Comparison of ENCODE assay signal across 23 cellular contexts in the genomic region with DNA sequence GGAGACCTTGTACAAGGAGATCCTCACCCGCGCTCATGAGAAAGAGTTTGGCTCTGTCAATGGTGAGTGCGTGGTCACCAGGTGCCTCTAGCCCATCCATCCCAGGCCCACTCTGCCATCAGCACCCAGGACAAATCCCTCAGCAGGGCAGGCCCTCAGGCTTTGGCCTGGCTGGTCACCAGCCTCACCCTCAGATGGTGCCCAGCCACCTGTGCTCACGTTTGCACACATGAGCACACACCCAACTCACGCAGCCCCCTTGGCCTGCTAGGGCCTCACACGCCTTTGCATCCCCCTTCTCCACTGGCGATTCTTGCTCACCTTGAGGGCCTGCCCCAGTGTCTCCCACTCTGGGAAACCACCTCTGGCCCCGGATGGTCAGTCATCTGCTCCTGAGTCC. TPM values are rescaled to one million over a fixed set of nuclear protein-coding genes. Genes with fewer than 3 reads are reported as not detected.
"Had no signal": no experiment of that assay in that cellular context is flagged by ENCODE, and none has a peak within 500 bp of the region (broad histone marks: within the 10 kb centered on the region; RNA-seq: fewer than 3 reads in every experiment).

No MANE protein-coding gene starts in this region.

- H3K27ac Mint-ChIP-seq: activated T-helper 2 cell treated with anti-CD3 and anti-CD28 coated beads, Interferon-gamma antibody, Interleukin-2, Interleukin-4, amounts not matched to agents 10 μg/mL and 5 μg/mL and 100 μg/mL, durations not matched to agents 14 hours and 24 hours and 36 hours; natural killer cell treated with Interleukin-12 subunit alpha and Interleukin-12 subunit beta and Interleukin-15 and Interleukin-18, amount 100 ng/mL, for 72 hours; stimulated activated memory B cell treated with anti-CD40 and anti-IgM and Interleukin-4, amounts not matched to agents 10 μg/mL and 1 μg/mL and 100 μg/mL, for 72 hours had no signal

- H3K36me3 ChIP-seq: cardiac muscle cell, transverse colon, uterus had no signal

- FAIRE-seq: endometrium, TTC549 had no signal

- H3K9ac ChIP-seq: parathyroid adenoma had no signal

- H3K79me2 ChIP-seq: parathyroid adenoma had no signal

- H3K9me3 Mint-ChIP-seq: activated T-helper 2 cell treated with anti-CD3 and anti-CD28 coated beads, Interferon-gamma antibody, Interleukin-2, Interleukin-4, amounts not matched to agents 10 μg/mL and 5 μg/mL and 100 μg/mL, durations not matched to agents 14 hours and 24 hours and 36 hours; natural killer cell treated with Interleukin-12 subunit alpha and Interleukin-12 subunit beta and Interleukin-15 and Interleukin-18, amount 100 ng/mL, for 72 hours; stimulated activated memory B cell treated with anti-CD40 and anti-IgM and Interleukin-4, amounts not matched to agents 10 μg/mL and 1 μg/mL and 100 μg/mL, for 72 hours had no signal

- DNase-seq: activated T-cell treated with anti-CD3 and anti-CD28 coated beads, Interleukin-2, amount 50 U/mL, for 1 hour; body of pancreas; cortex of kidney; foreskin fibroblast; heart right ventricle; islet precursor cell; left cardiac atrium; nucleus accumbens; right cardiac atrium; uterus had no signal

- H3K27me3 Mint-ChIP-seq: natural killer cell treated with Interleukin-12 subunit alpha and Interleukin-12 subunit beta and Interleukin-15 and Interleukin-18, amount 100 ng/mL, for 72 hours; stimulated activated memory B cell treated with anti-CD40 and anti-IgM and Interleukin-4, amounts not matched to agents 10 μg/mL and 1 μg/mL and 100 μg/mL, for 72 hours had no signal

- H3K9me3 ChIP-seq: body of pancreas, heart right ventricle, stomach, transverse colon, uterus had no signal

- H3K27me3 ChIP-seq: body of pancreas, cardiac muscle cell, heart right ventricle, stomach, transverse colon, uterus had no signal

- H2AFZ ChIP-seq: parathyroid adenoma had no signal

- H3K4me3 Mint-ChIP-seq: natural killer cell treated with Interleukin-12 subunit alpha and Interleukin-12 subunit beta and Interleukin-15 and Interleukin-18, amount 100 ng/mL, for 72 hours; stimulated activated memory B cell treated with anti-CD40 and anti-IgM and Interleukin-4, amounts not matched to agents 10 μg/mL and 1 μg/mL and 100 μg/mL, for 72 hours had no signal

- ATAC-seq: body of pancreas; heart right ventricle; left cardiac atrium; natural killer cell treated with Interleukin-12 subunit alpha and Interleukin-12 subunit beta and Interleukin-15 and Interleukin-18, amount 100 ng/mL, for 72 hours; right cardiac atrium; stimulated activated memory B cell treated with anti-CD40 and anti-IgM and Interleukin-4, amounts not matched to agents 10 μg/mL and 1 μg/mL and 100 μg/mL, for 72 hours had no signal

- H3K27ac ChIP-seq: body of pancreas, cardiac muscle cell, heart right ventricle, parathyroid adenoma, stomach, transverse colon, uterus, WERI-Rb-1 had no signal

- H3K4me3 ChIP-seq: body of pancreas, cardiac muscle cell, heart right ventricle, stomach, transverse colon, uterus had no signal

RNA-seq across cellular contexts. Expression of gene CNIH2, which starts 13.6 kb away (rescaled TPM):
- total RNA-seq: left cardiac atrium, liver, stomach had no signal

RNA-seq across cellular contexts. Expression of gene TMEM151A, which starts 27.3 kb away (rescaled TPM):
- total RNA-seq: activated T-helper 2 cell treated with anti-CD3 and anti-CD28 coated beads, Interferon-gamma antibody, Interleukin-2, Interleukin-4, amounts not matched to agents 10 μg/mL and 5 μg/mL and 100 μg/mL, durations not matched to agents 14 hours and 24 hours and 36 hours; natural killer cell treated with Interleukin-12 subunit alpha and Interleukin-12 subunit beta and Interleukin-15 and Interleukin-18, amount 100 ng/mL, for 72 hours; pulmonary artery endothelial cell had no signal
- polyA plus RNA-seq: fibroblast of lung had no signal
